15 cellular contexts compared by ENCODE assay signal in the genomic region with DNA sequence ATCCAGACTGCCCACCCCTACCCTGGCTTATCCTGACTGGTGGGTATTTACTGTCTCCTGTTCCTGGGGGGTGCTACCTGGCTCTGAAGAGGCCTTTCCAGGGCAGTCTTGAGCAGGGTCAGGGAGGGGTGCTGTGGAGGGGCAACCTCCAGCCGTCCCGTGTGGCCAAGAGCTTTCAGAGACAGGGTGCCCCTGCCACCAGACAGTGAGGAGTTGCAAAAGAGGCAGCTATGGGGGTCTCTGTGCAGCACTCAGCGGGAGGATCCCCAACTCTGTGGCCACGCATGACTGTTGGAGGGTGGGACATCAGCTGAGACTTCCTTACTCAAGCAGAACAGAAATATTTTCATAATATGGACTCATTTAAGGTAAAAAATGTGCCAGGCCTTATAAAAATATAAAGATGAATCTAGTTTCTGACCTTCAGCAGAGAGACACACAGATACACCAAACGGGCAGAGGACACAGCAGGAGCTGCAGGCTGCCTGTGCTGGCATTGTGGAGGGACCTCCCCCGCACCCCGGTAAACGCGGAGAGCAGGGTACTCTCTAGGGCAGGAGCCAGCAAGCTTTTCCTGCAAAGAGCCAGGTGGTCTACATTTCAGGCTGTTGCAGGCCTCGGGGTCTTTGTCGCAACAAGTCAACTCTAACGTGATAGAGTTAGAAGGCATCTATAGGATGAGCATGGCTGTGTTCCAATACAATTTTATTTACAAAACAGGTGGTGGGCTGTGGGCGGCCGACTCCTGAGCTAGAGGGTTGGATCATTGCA.
DNase-seq lines count a peak whose midpoint lies in the region; ATAC-seq lines count a peak whose summit lies in the region.
"Had no signal": no experiment of that assay in that cellular context is flagged by ENCODE, and none has a peak within 500 bp of the region (broad histone marks: within the 10 kb centered on the region; RNA-seq: fewer than 3 reads in every experiment).

No MANE protein-coding gene starts in this region.

- H3K36me3 ChIP-seq in H7 (replicated peaks; ENCODE audit: control insufficient read depth, insufficient read depth, low read length) (no peaks in the 10 kb centered on the region), muscle layer of colon (ENCODE audit: insufficient read depth, low read length) (no peaks in the 10 kb centered on the region)
- H3K36me3 ChIP-seq: SJSA1 had no signal

- H3K9ac ChIP-seq in muscle layer of colon (ENCODE audit: low read length), result no peak overlapping the region
- H3K9ac ChIP-seq: KMS-11 had no signal

- H3K27ac ChIP-seq in muscle layer of colon (ENCODE audit: low read depth, low read length), result peak overlapping the region; percentile 48
- H3K27ac ChIP-seq: KMS-11, SJSA1 had no signal

- H3K9me3 ChIP-seq in muscle layer of colon (ENCODE audit: low read length), result no peaks in the 10 kb centered on the region
- H3K9me3 ChIP-seq: SJSA1 had no signal

- H3K27me3 ChIP-seq in H7 (ENCODE audit: control insufficient read depth, insufficient read depth, low read length) (no peaks in the 10 kb centered on the region; the same call in 1 of the 2 replicates), muscle layer of colon (ENCODE audit: control insufficient read depth in 1 of 2, insufficient read depth in 2 of 2, low read length in 2 of 2) (no peaks in the 10 kb centered on the region)
- H3K27me3 ChIP-seq: SJSA1 had no signal

- ATAC-seq in GM21619 (IDR thresholded peaks at IDR 0.05; ENCODE audit: unreplicated experiment) (no peak), GM21390 (IDR thresholded peaks at IDR 0.05; ENCODE audit: unreplicated experiment) (no peak), HG03097 (IDR thresholded peaks at IDR 0.05; ENCODE audit: low FRiP score, unreplicated experiment) (no peak), HG03280 (IDR thresholded peaks at IDR 0.05; ENCODE audit: unreplicated experiment) (no peak)

- H3K4me3 ChIP-seq in H7 (ENCODE audit: insufficient read depth, low read depth, low read length) (no peak overlapping the region), muscle layer of colon (ENCODE audit: low read depth in 1 of 2, low read length in 2 of 2) (no peak overlapping the region)
- H3K4me3 ChIP-seq: SJSA1 had no signal

- DNase-seq in H7, result peak; percentile 61
- DNase-seq in NCI-H2171 (lab: John Stamatoyannopoulos, UW), result peak; percentile 72
- peak; percentile 6 for DNase-seq in stimulated activated CD8-positive, alpha-beta memory T cell treated with anti-CD3 and anti-CD28 coated beads, Interleukin-4, amount 100 ng/mL, for 48 hours
- DNase-seq: Calu3; CD4-positive, alpha-beta T cell; DMS79 treated with DMSO at 0.1 percent for 48 hours; NCI-H1930; NCI-H510A had no signal

- peaks cover 56% of the 10 kb centered on the region for H3K4me1 ChIP-seq in muscle layer of colon (ENCODE audit: insufficient read depth, low read length)
- H3K4me1 ChIP-seq: SJSA1 had no signal

Comparison
In these comparisons a context has a peak if more than half of its experiments do, and no peak if none do; other contexts are left out.
1. DNase-seq: peak in every context shown above with its lines; median percentile 72 in NCI-H2171; 61 in H7; 6 in stimulated activated CD8-positive, alpha-beta memory T cell treated with anti-CD3 and anti-CD28 coated beads, Interleukin-4, amount 100 ng/mL, for 48 hours.